18 cellular contexts compared by ENCODE assay signal in genomic region chr9:132232522-132232921, GRCh38.
DNase-seq lines count a peak whose midpoint lies in the region; TF ChIP-seq lines count a peak whose summit lies in the region.
"Had no signal": no experiment of that assay in that cellular context is flagged by ENCODE, and none has a peak within 500 bp of the region (broad histone marks: within the 10 kb centered on the region; RNA-seq: fewer than 3 reads in every experiment).

No MANE protein-coding gene starts in this region.

- H3K9me3 Mint-ChIP-seq in endothelial cell (ENCODE audit: unreplicated experiment): no peaks in the 10 kb centered on the region
- H3K9me3 Mint-ChIP-seq: CD4-positive, alpha-beta T cell; CD8-positive, alpha-beta T cell had no signal

- H3K36me3 ChIP-seq in BLaER1 (peaks cover 1% of the 10 kb centered on the region; the same call in 1 of the 2 replicates), osteoblast (ENCODE audit: insufficient read depth, low read length) (no peaks in the 10 kb centered on the region), smooth muscle cell (ENCODE audit: low read depth) (no peaks in the 10 kb centered on the region)

- no peaks in the 10 kb centered on the region for H3K79me2 ChIP-seq in osteoblast (ENCODE audit: insufficient read depth, low read length)
- H3K79me2 ChIP-seq in smooth muscle cell (ENCODE audit: low read depth): no peaks in the 10 kb centered on the region

- H3K36me3 Mint-ChIP-seq in endothelial cell (ENCODE audit: low read depth, unreplicated experiment): no peaks in the 10 kb centered on the region
- H3K36me3 Mint-ChIP-seq: CD8-positive, alpha-beta T cell had no signal

- peak overlapping the region; percentile 51 for H3K4me2 ChIP-seq in BLaER1
- H3K4me2 ChIP-seq in osteoblast (ENCODE audit: insufficient read depth, low read length): no peak overlapping the region
- H3K4me2 ChIP-seq in smooth muscle cell: no peak overlapping the region
- H3K4me2 ChIP-seq: A549 had no signal

- H3K27me3 Mint-ChIP-seq in endothelial cell (ENCODE audit: unreplicated experiment): peaks cover 2% of the 10 kb centered on the region
- H3K27me3 Mint-ChIP-seq: B cell; CD4-positive, alpha-beta T cell had no signal

- peak; percentile 54 for DNase-seq in osteoblast (ENCODE audit: insufficient read length, low spot score, missing footprints)
- no peak for DNase-seq in smooth muscle cell (lab: John Stamatoyannopoulos, UW; ENCODE audit: unreplicated experiment)
- DNase-seq in endothelial cell (ENCODE audit: low spot score): no peak
- DNase-seq: AML-193; Caco-2; Calu3; CD4-positive, alpha-beta T cell; CD8-positive, alpha-beta T cell; DMS79; DND-41; EL; GDM1 had no signal

- TF ChIP-seq CTCF in VCaP (conservative IDR thresholded peaks at IDR 0.05) (no peak), osteoblast (IDR thresholded peaks at IDR 0.05; ENCODE audit: extremely low read depth, low read depth, low read length) (no peak), smooth muscle cell (IDR thresholded peaks at IDR 0.05; ENCODE audit: borderline replicate concordance, insufficient read depth, poor library complexity, severe bottlenecking) (no peak), endothelial cell (IDR thresholded peaks at IDR 0.05; ENCODE audit: unreplicated experiment) (no peak)

- no peak overlapping the region; the same call in 1 of the 2 replicates for H3K27ac ChIP-seq in BLaER1
- peak overlapping the region; percentile 20; the same call in 1 of the 2 replicates for H3K27ac ChIP-seq in VCaP
- H3K27ac ChIP-seq in osteoblast (ENCODE audit: low read depth, low read length): no peak overlapping the region
- H3K27ac ChIP-seq in smooth muscle cell (ENCODE audit: low read depth): no peak overlapping the region
- H3K27ac ChIP-seq: 22Rv1, A549, C4-2B had no signal

- no peak overlapping the region for H2AFZ ChIP-seq in osteoblast (ENCODE audit: low read length)
- H2AFZ ChIP-seq in smooth muscle cell (ENCODE audit: low read depth): no peak overlapping the region

- WGBS in smooth muscle cell (ENCODE audit: low lambda C conversion rate): 78% methylated on average over 3 of the region's 3 CpGs

- H3K27ac Mint-ChIP-seq in endothelial cell (ENCODE audit: unreplicated experiment): no peak overlapping the region
- H3K27ac Mint-ChIP-seq: B cell; CD4-positive, alpha-beta T cell; CD8-positive, alpha-beta T cell had no signal

- no peaks in the 10 kb centered on the region for H3K9me3 ChIP-seq in BLaER1
- no peaks in the 10 kb centered on the region for H3K9me3 ChIP-seq in osteoblast (ENCODE audit: low read depth, low read length)
- H3K9me3 ChIP-seq in smooth muscle cell (replicated peaks; ENCODE audit: low read depth): no peaks in the 10 kb centered on the region
- H3K9me3 ChIP-seq: A549, Caco-2 had no signal

- H3K4me1 Mint-ChIP-seq in endothelial cell (ENCODE audit: unreplicated experiment): no peaks in the 10 kb centered on the region

- H3K4me3 ChIP-seq in BLaER1 (no peak overlapping the region), osteoblast (ENCODE audit: insufficient read depth, low read length) (no peak overlapping the region), smooth muscle cell (no peak overlapping the region)
- H3K4me3 ChIP-seq: A549 had no signal

- H3K27me3 ChIP-seq in BLaER1 (no peaks in the 10 kb centered on the region), osteoblast (ENCODE audit: insufficient read depth, low read length) (peaks cover 23% of the 10 kb centered on the region), smooth muscle cell (ENCODE audit: low read depth) (peaks cover 10% of the 10 kb centered on the region)

- H3K4me3 Mint-ChIP-seq in endothelial cell (ENCODE audit: unreplicated experiment): no peak overlapping the region
- H3K4me3 Mint-ChIP-seq: B cell; CD4-positive, alpha-beta T cell; CD8-positive, alpha-beta T cell had no signal

- H4K20me1 ChIP-seq in BLaER1 (no peaks in the 10 kb centered on the region; the same call in 1 of the 2 replicates), osteoblast (ENCODE audit: insufficient read depth, low read length) (peaks cover 4% of the 10 kb centered on the region), smooth muscle cell (ENCODE audit: low read depth) (no peaks in the 10 kb centered on the region)

- no peaks in the 10 kb centered on the region for H3F3A ChIP-seq in smooth muscle cell (ENCODE audit: low read depth)

- H3K9ac ChIP-seq in BLaER1: 0 out of 2 replicates have a peak overlapping the region, but pooled peaks have one; percentile 15
- H3K9ac ChIP-seq in smooth muscle cell (ENCODE audit: low read depth): no peak overlapping the region

- H3K4me1 ChIP-seq in BLaER1 (peaks cover 47% of the 10 kb centered on the region), osteoblast (ENCODE audit: insufficient read depth, low read length) (no peaks in the 10 kb centered on the region), smooth muscle cell (ENCODE audit: low read depth) (no peaks in the 10 kb centered on the region)
- H3K4me1 ChIP-seq: Caco-2 had no signal
